Comparison of ENCODE assay signal across 20 cellular contexts in genomic region chrX:22634081-22634480, GRCh38.
DNase-seq lines count a peak whose midpoint lies in the region; ATAC-seq, FAIRE-seq and TF ChIP-seq lines count a peak whose summit lies in the region.
"Had no signal": no experiment of that assay in that cellular context is flagged by ENCODE, and none has a peak within 500 bp of the region (broad histone marks: within the 10 kb centered on the region; RNA-seq: fewer than 3 reads in every experiment).

No MANE protein-coding gene starts in this region.

- H3K4me3 ChIP-seq in fibroblast of pulmonary artery (replicated peaks; ENCODE audit: low read depth, low read length) = no peak overlapping the region
- H3K4me3 ChIP-seq: cardiac muscle cell, neural progenitor cell, upper lobe of left lung had no signal

- intact Hi-C loops in sciatic nerve (cut with DNase I) = no loop called here

- TF ChIP-seq POLR2A in GM12892 (IDR thresholded peaks at IDR 0.05; ENCODE audit: low read depth, low read length) = no peak

- peak; percentile 66 for DNase-seq in AG20443 (ENCODE audit: low spot score)
- peak; percentile 0 for DNase-seq in RPMI7951 (ENCODE audit: low read depth)
- DNase-seq in fibroblast of pulmonary artery (ENCODE audit: low read depth) = peak; percentile 41
- DNase-seq in sciatic nerve (ENCODE audit: low spot score) = no peak
- DNase-seq in GM12892 (ENCODE audit: insufficient read length) = no peak
- DNase-seq in OCI-M2 (lab: John Stamatoyannopoulos, UW; ENCODE audit: unreplicated experiment) = no peak
- no peak for DNase-seq in NCI-H187 treated with DMSO at 0.1 percent for 48 hours (lab: John Stamatoyannopoulos, UW)
- DNase-seq: activated CD8-positive, alpha-beta memory T cell treated with anti-CD3 and anti-CD28 coated beads, Interleukin-2, amount 50 U/mL, for 4 hours; activated naive CD4-positive, alpha-beta T cell treated with anti-CD3 and anti-CD28 coated beads for 36 hours; effector memory CD8-positive, alpha-beta T cell; immature natural killer cell; Karpas-422; NCI-H146; NCI-H446; SHP77; stimulated activated naive CD4-positive, alpha-beta T cell; upper lobe of left lung had no signal

- ATAC-seq in sciatic nerve = peak; percentile 17
- ATAC-seq in HG03108 (IDR thresholded peaks at IDR 0.05; ENCODE audit: unreplicated experiment) = no peak
- ATAC-seq: effector memory CD8-positive, alpha-beta T cell had no signal

- no peak for FAIRE-seq in GM12892 (lab: Jason Lieb, UNC)

- no peak for TF ChIP-seq CTCF in fibroblast of pulmonary artery (IDR thresholded peaks at IDR 0.05; ENCODE audit: low read length, missing control alignments)

Comparison
In these comparisons a context has a peak if more than half of its experiments do, and no peak if none do; other contexts are left out.
1. DNase-seq: peak in AG20443 (single experiment), RPMI7951 (single experiment) and fibroblast of pulmonary artery (single experiment); none in sciatic nerve (single experiment), GM12892 (single experiment), OCI-M2 (single experiment) and NCI-H187 treated with DMSO at 0.1 percent for 48 hours (single experiment).